ENCODE assay signal across 2 cellular contexts in the genomic region with DNA sequence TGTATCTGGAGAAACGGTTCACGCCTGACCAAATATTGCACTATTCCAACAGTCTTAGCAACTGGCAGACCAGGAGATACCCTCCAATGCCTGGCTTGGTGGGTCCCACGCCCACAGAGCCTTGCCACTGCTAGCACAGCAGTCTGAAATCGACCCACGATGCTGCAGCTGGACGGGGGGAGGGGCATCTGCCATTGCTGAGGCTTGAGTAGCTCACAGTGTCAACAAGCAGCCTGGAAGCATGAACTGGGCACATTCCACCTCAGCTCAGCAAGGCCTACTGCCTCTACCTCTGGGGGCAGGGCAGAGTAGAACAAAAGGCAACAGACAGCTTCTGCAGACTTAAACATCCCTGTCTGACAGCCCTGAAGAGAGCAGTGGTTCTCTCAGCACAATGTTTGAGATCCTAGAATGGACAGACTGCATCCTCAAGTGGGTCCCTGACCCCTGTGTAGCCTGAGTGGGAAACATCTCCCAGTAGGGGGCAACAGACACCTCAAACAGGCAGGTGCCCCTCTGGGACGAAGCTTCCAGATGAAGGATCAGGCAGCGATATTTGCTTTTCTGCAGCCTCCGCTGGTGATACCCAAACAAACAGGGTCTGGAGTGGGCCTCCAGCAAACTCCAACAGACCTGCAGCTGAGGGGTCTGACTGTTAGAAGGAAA.
TF ChIP-seq lines count a peak whose summit lies in the region.

No MANE protein-coding gene starts in this region.

TF ChIP-seq in SK-N-SH, 30 proteins besides CTCF, POLR2A, EP300 and RAD21 (continued from another document):
- TF ChIP-seq, protein P1, sequence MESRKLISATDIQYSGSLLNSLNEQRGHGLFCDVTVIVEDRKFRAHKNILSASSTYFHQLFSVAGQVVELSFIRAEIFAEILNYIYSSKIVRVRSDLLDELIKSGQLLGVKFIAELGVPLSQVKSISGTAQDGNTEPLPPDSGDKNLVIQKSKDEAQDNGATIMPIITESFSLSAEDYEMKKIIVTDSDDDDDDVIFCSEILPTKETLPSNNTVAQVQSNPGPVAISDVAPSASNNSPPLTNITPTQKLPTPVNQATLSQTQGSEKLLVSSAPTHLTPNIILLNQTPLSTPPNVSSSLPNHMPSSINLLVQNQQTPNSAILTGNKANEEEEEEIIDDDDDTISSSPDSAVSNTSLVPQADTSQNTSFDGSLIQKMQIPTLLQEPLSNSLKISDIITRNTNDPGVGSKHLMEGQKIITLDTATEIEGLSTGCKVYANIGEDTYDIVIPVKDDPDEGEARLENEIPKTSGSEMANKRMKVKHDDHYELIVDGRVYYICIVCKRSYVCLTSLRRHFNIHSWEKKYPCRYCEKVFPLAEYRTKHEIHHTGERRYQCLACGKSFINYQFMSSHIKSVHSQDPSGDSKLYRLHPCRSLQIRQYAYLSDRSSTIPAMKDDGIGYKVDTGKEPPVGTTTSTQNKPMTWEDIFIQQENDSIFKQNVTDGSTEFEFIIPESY (IDR thresholded peaks at IDR 0.05; ENCODE audit: borderline replicate concordance, low read depth), result no peak
TF ChIP-seq in SK-N-SH: peak in this region for 0.

TF ChIP-seq in SK-N-SH treated with all-trans-retinoic acid at 6 μM for 48 hours, 23 proteins besides CTCF, POLR2A, EP300 and RAD21 (continued from another document):
- TF ChIP-seq, protein P2, sequence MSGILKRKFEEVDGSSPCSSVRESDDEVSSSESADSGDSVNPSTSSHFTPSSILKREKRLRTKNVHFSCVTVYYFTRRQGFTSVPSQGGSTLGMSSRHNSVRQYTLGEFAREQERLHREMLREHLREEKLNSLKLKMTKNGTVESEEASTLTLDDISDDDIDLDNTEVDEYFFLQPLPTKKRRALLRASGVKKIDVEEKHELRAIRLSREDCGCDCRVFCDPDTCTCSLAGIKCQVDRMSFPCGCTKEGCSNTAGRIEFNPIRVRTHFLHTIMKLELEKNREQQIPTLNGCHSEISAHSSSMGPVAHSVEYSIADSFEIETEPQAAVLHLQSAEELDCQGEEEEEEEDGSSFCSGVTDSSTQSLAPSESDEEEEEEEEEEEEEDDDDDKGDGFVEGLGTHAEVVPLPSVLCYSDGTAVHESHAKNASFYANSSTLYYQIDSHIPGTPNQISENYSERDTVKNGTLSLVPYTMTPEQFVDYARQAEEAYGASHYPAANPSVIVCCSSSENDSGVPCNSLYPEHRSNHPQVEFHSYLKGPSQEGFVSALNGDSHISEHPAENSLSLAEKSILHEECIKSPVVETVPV (CRISPR knock-in tag; IDR thresholded peaks at IDR 0.05), result no peak
- TF ChIP-seq ARNTL (CRISPR knock-in tag; IDR thresholded peaks at IDR 0.05; ENCODE audit: borderline replicate concordance, low read depth) (no peak), ZFP30 (CRISPR knock-in tag; IDR thresholded peaks at IDR 0.05) (no peak), PPARA (CRISPR knock-in tag; IDR thresholded peaks at IDR 0.05; ENCODE audit: borderline replicate concordance) (no peak), SNAI2 (CRISPR knock-in tag; IDR thresholded peaks at IDR 0.05) (no peak), CSDC2 (CRISPR knock-in tag; IDR thresholded peaks at IDR 0.05) (no peak), ZC3H10 (CRISPR knock-in tag; IDR thresholded peaks at IDR 0.05) (no peak), RARB (CRISPR knock-in tag; IDR thresholded peaks at IDR 0.05) (no peak), ZNF565 (CRISPR knock-in tag; conservative IDR thresholded peaks at IDR 0.05; ENCODE audit: low read depth) (no peak), ZFP3 (CRISPR knock-in tag; IDR thresholded peaks at IDR 0.05) (no peak)
- TF ChIP-seq, protein P3, sequence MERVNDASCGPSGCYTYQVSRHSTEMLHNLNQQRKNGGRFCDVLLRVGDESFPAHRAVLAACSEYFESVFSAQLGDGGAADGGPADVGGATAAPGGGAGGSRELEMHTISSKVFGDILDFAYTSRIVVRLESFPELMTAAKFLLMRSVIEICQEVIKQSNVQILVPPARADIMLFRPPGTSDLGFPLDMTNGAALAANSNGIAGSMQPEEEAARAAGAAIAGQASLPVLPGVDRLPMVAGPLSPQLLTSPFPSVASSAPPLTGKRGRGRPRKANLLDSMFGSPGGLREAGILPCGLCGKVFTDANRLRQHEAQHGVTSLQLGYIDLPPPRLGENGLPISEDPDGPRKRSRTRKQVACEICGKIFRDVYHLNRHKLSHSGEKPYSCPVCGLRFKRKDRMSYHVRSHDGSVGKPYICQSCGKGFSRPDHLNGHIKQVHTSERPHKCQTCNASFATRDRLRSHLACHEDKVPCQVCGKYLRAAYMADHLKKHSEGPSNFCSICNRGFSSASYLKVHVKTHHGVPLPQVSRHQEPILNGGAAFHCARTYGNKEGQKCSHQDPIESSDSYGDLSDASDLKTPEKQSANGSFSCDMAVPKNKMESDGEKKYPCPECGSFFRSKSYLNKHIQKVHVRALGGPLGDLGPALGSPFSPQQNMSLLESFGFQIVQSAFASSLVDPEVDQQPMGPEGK (CRISPR knock-in tag; IDR thresholded peaks at IDR 0.05; ENCODE audit: borderline replicate concordance), result no peak
- TF ChIP-seq, protein P4, sequence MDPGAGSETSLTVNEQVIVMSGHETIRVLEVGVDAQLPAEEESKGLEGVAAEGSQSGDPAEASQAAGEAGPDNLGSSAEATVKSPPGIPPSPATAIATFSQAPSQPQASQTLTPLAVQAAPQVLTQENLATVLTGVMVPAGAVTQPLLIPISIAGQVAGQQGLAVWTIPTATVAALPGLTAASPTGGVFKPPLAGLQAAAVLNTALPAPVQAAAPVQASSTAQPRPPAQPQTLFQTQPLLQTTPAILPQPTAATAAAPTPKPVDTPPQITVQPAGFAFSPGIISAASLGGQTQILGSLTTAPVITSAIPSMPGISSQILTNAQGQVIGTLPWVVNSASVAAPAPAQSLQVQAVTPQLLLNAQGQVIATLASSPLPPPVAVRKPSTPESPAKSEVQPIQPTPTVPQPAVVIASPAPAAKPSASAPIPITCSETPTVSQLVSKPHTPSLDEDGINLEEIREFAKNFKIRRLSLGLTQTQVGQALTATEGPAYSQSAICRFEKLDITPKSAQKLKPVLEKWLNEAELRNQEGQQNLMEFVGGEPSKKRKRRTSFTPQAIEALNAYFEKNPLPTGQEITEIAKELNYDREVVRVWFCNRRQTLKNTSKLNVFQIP (CRISPR knock-in tag; IDR thresholded peaks at IDR 0.05; ENCODE audit: borderline replicate concordance, low read depth), result no peak
- TF ChIP-seq, protein P5, sequence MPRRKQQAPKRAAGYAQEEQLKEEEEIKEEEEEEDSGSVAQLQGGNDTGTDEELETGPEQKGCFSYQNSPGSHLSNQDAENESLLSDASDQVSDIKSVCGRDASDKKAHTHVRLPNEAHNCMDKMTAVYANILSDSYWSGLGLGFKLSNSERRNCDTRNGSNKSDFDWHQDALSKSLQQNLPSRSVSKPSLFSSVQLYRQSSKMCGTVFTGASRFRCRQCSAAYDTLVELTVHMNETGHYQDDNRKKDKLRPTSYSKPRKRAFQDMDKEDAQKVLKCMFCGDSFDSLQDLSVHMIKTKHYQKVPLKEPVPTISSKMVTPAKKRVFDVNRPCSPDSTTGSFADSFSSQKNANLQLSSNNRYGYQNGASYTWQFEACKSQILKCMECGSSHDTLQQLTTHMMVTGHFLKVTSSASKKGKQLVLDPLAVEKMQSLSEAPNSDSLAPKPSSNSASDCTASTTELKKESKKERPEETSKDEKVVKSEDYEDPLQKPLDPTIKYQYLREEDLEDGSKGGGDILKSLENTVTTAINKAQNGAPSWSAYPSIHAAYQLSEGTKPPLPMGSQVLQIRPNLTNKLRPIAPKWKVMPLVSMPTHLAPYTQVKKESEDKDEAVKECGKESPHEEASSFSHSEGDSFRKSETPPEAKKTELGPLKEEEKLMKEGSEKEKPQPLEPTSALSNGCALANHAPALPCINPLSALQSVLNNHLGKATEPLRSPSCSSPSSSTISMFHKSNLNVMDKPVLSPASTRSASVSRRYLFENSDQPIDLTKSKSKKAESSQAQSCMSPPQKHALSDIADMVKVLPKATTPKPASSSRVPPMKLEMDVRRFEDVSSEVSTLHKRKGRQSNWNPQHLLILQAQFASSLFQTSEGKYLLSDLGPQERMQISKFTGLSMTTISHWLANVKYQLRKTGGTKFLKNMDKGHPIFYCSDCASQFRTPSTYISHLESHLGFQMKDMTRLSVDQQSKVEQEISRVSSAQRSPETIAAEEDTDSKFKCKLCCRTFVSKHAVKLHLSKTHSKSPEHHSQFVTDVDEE (CRISPR knock-in tag; IDR thresholded peaks at IDR 0.05), result no peak
- TF ChIP-seq, protein P6, sequence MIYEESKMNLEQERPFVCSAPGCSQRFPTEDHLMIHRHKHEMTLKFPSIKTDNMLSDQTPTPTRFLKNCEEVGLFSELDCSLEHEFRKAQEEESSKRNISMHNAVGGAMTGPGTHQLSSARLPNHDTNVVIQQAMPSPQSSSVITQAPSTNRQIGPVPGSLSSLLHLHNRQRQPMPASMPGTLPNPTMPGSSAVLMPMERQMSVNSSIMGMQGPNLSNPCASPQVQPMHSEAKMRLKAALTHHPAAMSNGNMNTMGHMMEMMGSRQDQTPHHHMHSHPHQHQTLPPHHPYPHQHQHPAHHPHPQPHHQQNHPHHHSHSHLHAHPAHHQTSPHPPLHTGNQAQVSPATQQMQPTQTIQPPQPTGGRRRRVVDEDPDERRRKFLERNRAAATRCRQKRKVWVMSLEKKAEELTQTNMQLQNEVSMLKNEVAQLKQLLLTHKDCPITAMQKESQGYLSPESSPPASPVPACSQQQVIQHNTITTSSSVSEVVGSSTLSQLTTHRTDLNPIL (CRISPR knock-in tag; IDR thresholded peaks at IDR 0.05; ENCODE audit: low read depth), result no peak
